ENCODE assay signal across 15 cellular contexts in genomic region chr21:44929799-44930542, GRCh38. TPM values are rescaled to one million over a fixed set of nuclear protein-coding genes. Genes with fewer than 3 reads are reported as not detected.
A peak's percentile ranks its signal among the peaks of the same experiment; 100 is the strongest.
DNase-seq lines count a peak whose midpoint lies in the region; ATAC-seq, FAIRE-seq and TF ChIP-seq lines count a peak whose summit lies in the region.
"Had no signal": no experiment of that assay in that cellular context is flagged by ENCODE, and none has a peak within 500 bp of the region (broad histone marks: within the 10 kb centered on the region; RNA-seq: fewer than 3 reads in every experiment).

No MANE protein-coding gene starts in this region.

- no peak overlapping the region for H2AFZ ChIP-seq in osteoblast (ENCODE audit: low read length)

- peak; percentile 76 for FAIRE-seq in GM18507 (lab: Jason Lieb, UNC)

- H3K79me2 ChIP-seq in osteoblast (ENCODE audit: insufficient read depth, low read length) = no peaks in the 10 kb centered on the region

- H3K4me3 Mint-ChIP-seq in T-helper 1 cell treated with Interleukin-12 subunit alpha and Interleukin-12 subunit beta and Interleukin-4 antibody, amounts not matched to agents 30 μg/mL and 1 μg/mL, for 36 hours = peak overlapping the region; percentile 76
- H3K4me3 Mint-ChIP-seq in activated T-helper 17 cell treated with anti-CD3 and anti-CD28 coated beads, Interleukin-2, amount 50 U/mL, for 72 hours = peak overlapping the region; percentile 96

- no peaks in the 10 kb centered on the region for H3K27me3 Mint-ChIP-seq in T-helper 1 cell treated with Interleukin-12 subunit alpha and Interleukin-12 subunit beta and Interleukin-4 antibody, amounts not matched to agents 30 μg/mL and 1 μg/mL, for 36 hours (ENCODE audit: low read depth)
- no peaks in the 10 kb centered on the region for H3K27me3 Mint-ChIP-seq in activated T-helper 17 cell treated with anti-CD3 and anti-CD28 coated beads, Interleukin-2, amount 50 U/mL, for 72 hours

- H3K9me3 Mint-ChIP-seq in T-helper 1 cell treated with Interleukin-12 subunit alpha and Interleukin-12 subunit beta and Interleukin-4 antibody, amounts not matched to agents 30 μg/mL and 1 μg/mL, for 36 hours = no peaks in the 10 kb centered on the region
- H3K9me3 Mint-ChIP-seq in activated T-helper 17 cell treated with anti-CD3 and anti-CD28 coated beads, Interleukin-2, amount 50 U/mL, for 72 hours = no peaks in the 10 kb centered on the region

- ATAC-seq in activated T-helper 17 cell treated with anti-CD3 and anti-CD28 coated beads, Interleukin-2, amount 50 U/mL, for 72 hours (replicated peaks) = no peak
- ATAC-seq in GM21367 (IDR thresholded peaks at IDR 0.05; ENCODE audit: unreplicated experiment) (no peak), HG03442 (IDR thresholded peaks at IDR 0.05; ENCODE audit: unreplicated experiment) (no peak)
- ATAC-seq: left lobe of liver had no signal

- peaks cover 10% of the 10 kb centered on the region for H3K36me3 Mint-ChIP-seq in T-helper 1 cell treated with Interleukin-12 subunit alpha and Interleukin-12 subunit beta and Interleukin-4 antibody, amounts not matched to agents 30 μg/mL and 1 μg/mL, for 36 hours (ENCODE audit: low read depth)
- H3K36me3 Mint-ChIP-seq in activated T-helper 17 cell treated with anti-CD3 and anti-CD28 coated beads, Interleukin-2, amount 50 U/mL, for 72 hours (ENCODE audit: low read depth) = peaks cover 5% of the 10 kb centered on the region

- H3K36me3 ChIP-seq in osteoblast (ENCODE audit: insufficient read depth, low read length) = no peaks in the 10 kb centered on the region
- H3K36me3 ChIP-seq: SJCRH30 had no signal

- TF ChIP-seq CTCF in osteoblast (IDR thresholded peaks at IDR 0.05; ENCODE audit: extremely low read depth, low read depth, low read length) = no peak

- peak overlapping the region; percentile 84 for H3K27ac Mint-ChIP-seq in T-helper 1 cell treated with Interleukin-12 subunit alpha and Interleukin-12 subunit beta and Interleukin-4 antibody, amounts not matched to agents 30 μg/mL and 1 μg/mL, for 36 hours
- peak overlapping the region; percentile 88 for H3K27ac Mint-ChIP-seq in activated T-helper 17 cell treated with anti-CD3 and anti-CD28 coated beads, Interleukin-2, amount 50 U/mL, for 72 hours

- peaks cover 54% of the 10 kb centered on the region for H3K4me1 Mint-ChIP-seq in T-helper 1 cell treated with Interleukin-12 subunit alpha and Interleukin-12 subunit beta and Interleukin-4 antibody, amounts not matched to agents 30 μg/mL and 1 μg/mL, for 36 hours (ENCODE audit: low read depth)
- H3K4me1 Mint-ChIP-seq in activated T-helper 17 cell treated with anti-CD3 and anti-CD28 coated beads, Interleukin-2, amount 50 U/mL, for 72 hours = peaks cover 38% of the 10 kb centered on the region

- peaks cover 56% of the 10 kb centered on the region for H3K4me1 ChIP-seq in osteoblast (ENCODE audit: insufficient read depth, low read length)

- H4K20me1 ChIP-seq in osteoblast (ENCODE audit: insufficient read depth, low read length) = peaks cover 7% of the 10 kb centered on the region

- H3K27me3 ChIP-seq in osteoblast (ENCODE audit: insufficient read depth, low read length) = peaks cover 5% of the 10 kb centered on the region
- H3K27me3 ChIP-seq: SJCRH30 had no signal

- no peak overlapping the region for H3K27ac ChIP-seq in osteoblast (ENCODE audit: low read depth, low read length)
- H3K27ac ChIP-seq: 22Rv1 had no signal

- H3K4me2 ChIP-seq in osteoblast (ENCODE audit: insufficient read depth, low read length) = no peak overlapping the region

- no peak for DNase-seq in T-helper 1 cell
- no peak for DNase-seq in GM18507 (ENCODE audit: extremely low spot score, insufficient read length, low read depth)
- DNase-seq in osteoblast (ENCODE audit: insufficient read length, low spot score, missing footprints) = peak; percentile 85
- DNase-seq in NCI-H1048 (lab: John Stamatoyannopoulos, UW) = no peak
- DNase-seq: amniotic stem cell, DMS79, NCI-H510A, nucleus accumbens had no signal

- H3K4me3 ChIP-seq in osteoblast (ENCODE audit: insufficient read depth, low read length) = no peak overlapping the region
- H3K4me3 ChIP-seq: SJCRH30 had no signal

- H3K9me3 ChIP-seq in osteoblast (ENCODE audit: low read depth, low read length) = no peaks in the 10 kb centered on the region
- H3K9me3 ChIP-seq: SJCRH30 had no signal

RNA-seq across cellular contexts. Expression of gene ITGB2, which starts 9.3 kb away (rescaled TPM):
- total RNA-seq in activated T-helper 17 cell treated with anti-CD3 and anti-CD28 coated beads, Interleukin-2, amount 50 U/mL, for 72 hours = 100 to 1,000 TPM; 240 to 302 TPM
- total RNA-seq in osteoblast = 13.3 and 15.2 TPM in 2 replicates

RNA-seq across cellular contexts. Expression of gene SLX9, which starts 9.9 kb away (rescaled TPM):
- 10 to 100 TPM; 28.6 to 56.7 TPM for total RNA-seq in activated T-helper 17 cell treated with anti-CD3 and anti-CD28 coated beads, Interleukin-2, amount 50 U/mL, for 72 hours
- 9.4 and 10.9 TPM in 2 replicates for total RNA-seq in osteoblast

RNA-seq across cellular contexts. Expression of gene PTTG1IP, which starts 56.5 kb away (rescaled TPM):
- total RNA-seq in activated T-helper 17 cell treated with anti-CD3 and anti-CD28 coated beads, Interleukin-2, amount 50 U/mL, for 72 hours = 10 to 100 TPM; 76.5 to 78.8 TPM
- total RNA-seq in osteoblast = 413 and 480 TPM in 2 replicates

Comparison
In these comparisons a context has a peak if more than half of its experiments do, and no peak if none do; other contexts are left out.
1. RNA of gene ITGB2, which starts 9.3 kb away (total RNA-seq): 240 to 302 TPM in activated T-helper 17 cell treated with anti-CD3 and anti-CD28 coated beads, Interleukin-2, amount 50 U/mL, for 72 hours; 13.3 to 15.2 TPM in osteoblast; every median in the first group is over 10 times any median in the second.